ENCODE assay signal across 8 cellular contexts in the genomic region with DNA sequence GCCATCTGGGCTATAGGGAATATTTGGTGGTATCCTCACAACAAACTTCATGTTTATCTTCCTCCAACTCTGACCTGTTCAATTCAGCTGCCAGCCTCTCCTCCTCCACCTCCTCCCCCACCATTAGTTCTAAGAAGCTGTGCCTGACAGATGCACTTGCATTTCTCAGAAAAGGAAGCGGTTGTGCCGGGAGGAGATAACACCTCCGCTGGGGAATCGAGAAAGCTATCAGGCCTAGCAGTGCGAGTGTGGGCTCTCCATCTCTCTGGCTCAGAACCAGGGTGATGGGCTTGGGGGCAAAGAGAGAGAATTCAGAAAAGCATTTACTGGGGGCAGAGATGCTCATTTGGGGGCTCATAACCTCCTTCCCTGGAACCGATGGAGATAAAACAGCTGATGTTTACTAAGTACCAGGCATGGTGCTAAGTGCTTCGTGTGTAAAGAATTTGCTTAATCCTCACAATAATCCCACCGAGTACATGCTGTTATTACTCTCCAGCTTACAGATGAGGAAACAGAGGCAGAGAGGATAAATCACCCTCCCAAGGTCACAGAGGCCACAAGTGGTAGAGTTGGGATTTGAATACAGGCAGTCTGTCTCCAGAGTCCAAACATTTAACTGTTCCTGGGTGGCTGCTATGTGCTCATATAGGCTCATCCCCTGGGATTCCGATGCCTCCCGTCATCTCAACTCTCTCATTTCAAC. TPM values are rescaled to one million over a fixed set of nuclear protein-coding genes. Genes with fewer than 3 reads are reported as not detected.
DNase-seq lines count a peak whose midpoint lies in the region; ATAC-seq and TF ChIP-seq lines count a peak whose summit lies in the region.

No MANE protein-coding gene starts in this region.

- H3K4me3 Mint-ChIP-seq in activated B cell treated with CpG ODN at 0.5 μM for 24 hours (peak overlapping the region; percentile 89), nephron progenitor cell (peak overlapping the region; percentile 20)

- peak overlapping the region; percentile 78 for H3K27ac ChIP-seq in suprapubic skin

- 58% methylated on average over 10 of the region's 10 CpGs for WGBS in suprapubic skin

- peaks cover 83% of the 10 kb centered on the region for H3K4me1 ChIP-seq in suprapubic skin

- peaks cover 4% of the 10 kb centered on the region for H3K36me3 ChIP-seq in suprapubic skin

- no peaks in the 10 kb centered on the region for H3K9me3 ChIP-seq in suprapubic skin

- POLR2A ChIA-PET in activated B cell treated with CpG ODN at 0.5 μM for 24 hours (lab: Charles Lee), result interaction anchor here (0.5 to 2.7 kb wide), 7 partner anchors 9 to 824 kb away, joined by 5 to 38 read pairs (median 14); a partner anchor contains a TSS

- H3K27me3 Mint-ChIP-seq in activated B cell treated with CpG ODN at 0.5 μM for 24 hours (no peaks in the 10 kb centered on the region), nephron progenitor cell (ENCODE audit: low read depth, poor library complexity) (no peaks in the 10 kb centered on the region)

- TF ChIP-seq EP300 in suprapubic skin (IDR thresholded peaks at IDR 0.05), result no peak

- H3K4me3 ChIP-seq in choroid plexus epithelial cell (ENCODE audit: low read depth, low read length), result no peak overlapping the region
- no peak overlapping the region for H3K4me3 ChIP-seq in suprapubic skin

- H3K4me1 Mint-ChIP-seq in activated B cell treated with CpG ODN at 0.5 μM for 24 hours, result peaks cover 51% of the 10 kb centered on the region
- H3K4me1 Mint-ChIP-seq in nephron progenitor cell, result peaks cover 60% of the 10 kb centered on the region

- TF ChIP-seq CTCF in activated B cell treated with CpG ODN at 0.5 μM for 24 hours (IDR thresholded peaks at IDR 0.05) (no peak), choroid plexus epithelial cell (conservative IDR thresholded peaks at IDR 0.05; ENCODE audit: low read depth, low read length) (no peak), nephron progenitor cell (IDR thresholded peaks at IDR 0.05) (no peak), suprapubic skin (IDR thresholded peaks at IDR 0.05) (no peak)

- no peaks in the 10 kb centered on the region for H3K9me3 Mint-ChIP-seq in activated B cell treated with CpG ODN at 0.5 μM for 24 hours
- H3K9me3 Mint-ChIP-seq in nephron progenitor cell, result no peaks in the 10 kb centered on the region

- TF ChIP-seq POLR2A in suprapubic skin (IDR thresholded peaks at IDR 0.05), result no peak

- CTCF ChIA-PET in activated B cell treated with CpG ODN at 0.5 μM for 24 hours (lab: Charles Lee), result interaction anchor here (0.9 to 4.3 kb wide), 3 partner anchors 8 to 47 kb away, joined by 3 to 28 read pairs (median 23); a partner anchor contains a TSS

- H3K36me3 Mint-ChIP-seq in activated B cell treated with CpG ODN at 0.5 μM for 24 hours (ENCODE audit: low read depth), result peaks cover 52% of the 10 kb centered on the region
- peaks cover 6% of the 10 kb centered on the region for H3K36me3 Mint-ChIP-seq in nephron progenitor cell (ENCODE audit: low read depth)

- peak; percentile 48 for ATAC-seq in HG03095 (IDR thresholded peaks at IDR 0.05; ENCODE audit: unreplicated experiment)
- ATAC-seq in activated B cell treated with CpG ODN at 0.5 μM for 24 hours (ENCODE audit: low read depth), result peak; percentile 45

- peak; percentile 18 for DNase-seq in Daoy (ENCODE audit: low read depth)
- DNase-seq in activated B cell treated with CpG ODN at 0.5 μM for 24 hours, result no peak
- DNase-seq in choroid plexus epithelial cell (ENCODE audit: low read depth), result peak; percentile 70
- DNase-seq in nephron progenitor cell, result no peak
- no peak for DNase-seq in suprapubic skin (ENCODE audit: low spot score in 2 of 2)
- no peak for DNase-seq in NCI-H146 treated with DMSO at 0.1 percent for 48 hours (lab: John Stamatoyannopoulos, UW; ENCODE audit: unreplicated experiment)
- no peak for DNase-seq in NCI-H2081 (lab: John Stamatoyannopoulos, UW)

- H3K27ac Mint-ChIP-seq in activated B cell treated with CpG ODN at 0.5 μM for 24 hours, result peak overlapping the region; percentile 94
- peak overlapping the region; percentile 34 for H3K27ac Mint-ChIP-seq in nephron progenitor cell

- intact Hi-C loops in activated B cell treated with CpG ODN at 0.5 μM for 24 hours (cut with micrococcal nuclease), result loop anchor here (1.0 kb wide), 1 partner anchor 8 kb away; no protein-coding TSS in a partner anchor

- no peaks in the 10 kb centered on the region for H3K27me3 ChIP-seq in suprapubic skin

RNA-seq across cellular contexts. Expression of a gene that starts 38.3 kb away (rescaled TPM):
- not detected in 2 replicates for total RNA-seq in Daoy (2014; rRNA removed; shearing (Covaris generic))
- not detected in 2 replicates for total RNA-seq in activated B cell treated with CpG ODN at 0.5 μM for 24 hours
- total RNA-seq in suprapubic skin, result 1 to 10 TPM in 1 of 4 donors, not detected in 3; 2.7 TPM

RNA-seq across cellular contexts. Expression of a gene that starts 46.7 kb away (rescaled TPM):
- total RNA-seq in Daoy (2014; rRNA removed; shearing (Covaris generic)), result 49.1 and 55.1 TPM in 2 replicates
- total RNA-seq in activated B cell treated with CpG ODN at 0.5 μM for 24 hours (53.4 and 60.4 TPM in 2 replicates), suprapubic skin (100 to 1,000 TPM; 104 to 120 (median 107) TPM)

Comparison
In these comparisons a context has a peak if more than half of its experiments do, and no peak if none do; other contexts are left out.
1. DNase-seq: peak in Daoy (single experiment) and choroid plexus epithelial cell (single experiment); none in activated B cell treated with CpG ODN at 0.5 μM for 24 hours (single experiment), nephron progenitor cell (single experiment), suprapubic skin (0 of 2), NCI-H146 treated with DMSO at 0.1 percent for 48 hours (single experiment) and NCI-H2081 (0 of 2).